Comparison of ENCODE assay signal across 21 cellular contexts in the genomic region with DNA sequence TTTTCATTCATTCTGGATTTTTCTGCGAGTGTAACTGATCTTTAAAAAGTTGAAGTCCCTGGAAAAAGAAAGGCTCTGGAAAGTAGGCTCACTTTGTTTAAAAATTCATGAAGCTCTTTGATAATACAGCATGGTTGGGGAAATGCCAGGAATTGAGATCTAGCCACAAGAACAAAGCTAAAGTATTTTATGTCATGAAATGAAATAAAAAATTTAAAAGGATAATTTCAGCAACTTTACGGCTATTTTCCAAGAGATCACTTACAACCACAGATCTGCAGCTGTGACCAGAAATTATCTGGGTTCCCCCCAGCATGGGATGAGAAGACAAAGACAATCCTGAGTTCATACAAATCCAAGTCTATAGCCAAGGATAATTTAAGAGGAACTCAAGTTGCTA. TPM values are rescaled to one million over a fixed set of nuclear protein-coding genes. Genes with fewer than 3 reads are reported as not detected.
DNase-seq lines count a peak whose midpoint lies in the region; ATAC-seq and TF ChIP-seq lines count a peak whose summit lies in the region.
"Had no signal": no experiment of that assay in that cellular context is flagged by ENCODE, and none has a peak within 500 bp of the region (broad histone marks: within the 10 kb centered on the region; RNA-seq: fewer than 3 reads in every experiment).

No MANE protein-coding gene starts in this region.

- CTCF ChIA-PET in SK-N-SH (lab: Yijun Ruan, JAX) = interaction anchor here (0.6 to 2.7 kb wide), 3 partner anchors 10 to 331 kb away, joined by 3 to 8 read pairs (median 3); no protein-coding TSS in a partner anchor

- H3K27me3 ChIP-seq in SK-N-SH (ENCODE audit: insufficient read depth) (no peaks in the 10 kb centered on the region), adrenal gland (no peaks in the 10 kb centered on the region)
- H3K27me3 ChIP-seq: BLaER1 had no signal

- no peak for TF ChIP-seq EP300 in SK-N-SH (IDR thresholded peaks at IDR 0.05; ENCODE audit: borderline replicate concordance in 1 of 2, low read depth in 1 of 2, low read length in 1 of 2)

- H3K9ac ChIP-seq in SK-N-SH = no peak overlapping the region
- H3K9ac ChIP-seq: BLaER1 had no signal

- DNase-seq in SK-N-SH = no peak
- DNase-seq in astrocyte of the spinal cord (ENCODE audit: low read depth, low spot score) = peak; percentile 79
- DNase-seq in medulla oblongata (ENCODE audit: extremely low spot score) = peak; percentile 11
- peak; percentile 54 for DNase-seq in stromal cell of bone marrow (ENCODE audit: low read depth)
- DNase-seq in NCI-H1417 treated with DMSO at 0.1 percent for 48 hours (lab: John Stamatoyannopoulos, UW) = no peak
- no peak for DNase-seq in adrenal gland
- DNase-seq: 8988T; activated CD8-positive, alpha-beta memory T cell treated with anti-CD3 and anti-CD28 coated beads, Interleukin-2, amount 50 U/mL, for 48 hours; activated effector memory CD4-positive, alpha-beta T cell treated with Interleukin-2 at 50 U/mL for 16 hours; H9; Kasumi-1; NCI-H1105; NCI-H2107; NCI-H526 treated with DMSO at 0.1 percent for 48 hours; occipital lobe; SHP77; stimulated activated CD4-positive, alpha-beta T cell treated with anti-CD3 and anti-CD28 coated beads, Interleukin-15, amount 100 ng/mL, for 24 hours; T-helper 1 cell had no signal

- H4K20me1 ChIP-seq in SK-N-SH (ENCODE audit: insufficient read depth) = no peaks in the 10 kb centered on the region
- H4K20me1 ChIP-seq: BLaER1 had no signal

- 84% methylated on average over 2 of the region's 2 CpGs for WGBS in SK-N-SH (ENCODE audit: low lambda C conversion rate)
- 46 to 61% (median 58%) methylated on average over 2 of the region's 2 CpGs for WGBS in adrenal gland, 4 donors

- H3K27ac ChIP-seq in SK-N-SH (ENCODE audit: low read depth in 2 of 2, low read length in 1 of 2) (peak overlapping the region in 1 of 2 experiments; percentile 16; a peak in 1 of 4 replicates), adrenal gland (no peak overlapping the region)
- H3K27ac ChIP-seq: BLaER1 had no signal

- H3K4me3 ChIP-seq in SK-N-SH (ENCODE audit: low read depth in 2 of 2, low read length in 1 of 2) = no peak overlapping the region
- no peak overlapping the region for H3K4me3 ChIP-seq in astrocyte of the spinal cord (ENCODE audit: low read depth, low read length)
- H3K4me3 ChIP-seq in adrenal gland = no peak overlapping the region
- H3K4me3 ChIP-seq: BLaER1 had no signal

- no peaks in the 10 kb centered on the region for H3K9me2 ChIP-seq in SK-N-SH

- no peaks in the 10 kb centered on the region for H3K79me2 ChIP-seq in SK-N-SH (ENCODE audit: insufficient read depth)

- in situ Hi-C loops in astrocyte of the spinal cord (cut with HindIII; ENCODE audit: low sequenced_read_pairs) = no loop called here

- intact Hi-C loops in adrenal gland (cut with DNase I) = no loop called here

- H2AFZ ChIP-seq in SK-N-SH (ENCODE audit: low read depth) = no peak overlapping the region

- TF ChIP-seq CTCF in SK-N-SH (IDR thresholded peaks at IDR 0.05) (no peak), astrocyte of the spinal cord (IDR thresholded peaks at IDR 0.05; ENCODE audit: low read depth, low read length) (no peak), adrenal gland (IDR thresholded peaks at IDR 0.05) (no peak)

- H3K4me1 ChIP-seq in SK-N-SH (ENCODE audit: control insufficient read depth in 1 of 2, insufficient read depth in 2 of 2, low read depth in 1 of 2, low read length in 1 of 2) (peaks cover 0 to 8% of the 10 kb centered on the region in 2 experiments; a peak in 1 of 4 replicates), adrenal gland (replicated peaks in 1 of 2) (no peaks in the 10 kb centered on the region)

- no peaks in the 10 kb centered on the region for H3K36me3 ChIP-seq in SK-N-SH (replicated peaks in 1 of 2; ENCODE audit: control insufficient read depth in 1 of 2, insufficient read depth in 2 of 2, low read length in 1 of 2)
- H3K36me3 ChIP-seq in adrenal gland (replicated peaks in 1 of 2) = no peaks in the 10 kb centered on the region
- H3K36me3 ChIP-seq: BLaER1 had no signal

- H3K9me3 ChIP-seq in SK-N-SH = no peaks in the 10 kb centered on the region
- H3K9me3 ChIP-seq in adrenal gland (replicated peaks in 1 of 3) = no peaks in the 10 kb centered on the region
- H3K9me3 ChIP-seq: BLaER1 had no signal

- H3F3A ChIP-seq in SK-N-SH (replicated peaks; ENCODE audit: insufficient read depth) = no peaks in the 10 kb centered on the region

- POLR2A ChIA-PET in SK-N-SH (lab: Yijun Ruan, JAX) = no interaction called here

- TF ChIP-seq RAD21 in SK-N-SH (IDR thresholded peaks at IDR 0.05; ENCODE audit: low read length) = no peak

- TF ChIP-seq POLR2A in adrenal gland (IDR thresholded peaks at IDR 0.05) = no peak

- ATAC-seq in SK-N-SH treated with all-trans-retinoic acid at 6 μM for 48 hours (no peak), GM19328 (IDR thresholded peaks at IDR 0.05; ENCODE audit: unreplicated experiment) (no peak)

- no peak overlapping the region for H3K4me2 ChIP-seq in SK-N-SH
- H3K4me2 ChIP-seq: BLaER1 had no signal

TF ChIP-seq in SK-N-SH, 30 proteins besides CTCF, POLR2A, EP300 and RAD21:
- TF ChIP-seq NFIC (IDR thresholded peaks at IDR 0.05; ENCODE audit: borderline replicate concordance) (0 out of 2 replicates have a peak, but pooled peaks have one; percentile 22), JUND (IDR thresholded peaks at IDR 0.05) (no peak), MEF2A (IDR thresholded peaks at IDR 0.05; ENCODE audit: borderline replicate concordance, low read depth) (no peak), SIN3A (IDR thresholded peaks at IDR 0.05; ENCODE audit: borderline replicate concordance, low read depth, low read length) (no peak)
TF ChIP-seq in SK-N-SH: peak in this region for 1.

TF ChIP-seq in SK-N-SH treated with all-trans-retinoic acid at 6 μM for 48 hours, 23 proteins besides CTCF, POLR2A, EP300 and RAD21:
- TF ChIP-seq RARB (CRISPR knock-in tag; IDR thresholded peaks at IDR 0.05) = no peak
- TF ChIP-seq, protein P1, sequence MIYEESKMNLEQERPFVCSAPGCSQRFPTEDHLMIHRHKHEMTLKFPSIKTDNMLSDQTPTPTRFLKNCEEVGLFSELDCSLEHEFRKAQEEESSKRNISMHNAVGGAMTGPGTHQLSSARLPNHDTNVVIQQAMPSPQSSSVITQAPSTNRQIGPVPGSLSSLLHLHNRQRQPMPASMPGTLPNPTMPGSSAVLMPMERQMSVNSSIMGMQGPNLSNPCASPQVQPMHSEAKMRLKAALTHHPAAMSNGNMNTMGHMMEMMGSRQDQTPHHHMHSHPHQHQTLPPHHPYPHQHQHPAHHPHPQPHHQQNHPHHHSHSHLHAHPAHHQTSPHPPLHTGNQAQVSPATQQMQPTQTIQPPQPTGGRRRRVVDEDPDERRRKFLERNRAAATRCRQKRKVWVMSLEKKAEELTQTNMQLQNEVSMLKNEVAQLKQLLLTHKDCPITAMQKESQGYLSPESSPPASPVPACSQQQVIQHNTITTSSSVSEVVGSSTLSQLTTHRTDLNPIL (CRISPR knock-in tag; IDR thresholded peaks at IDR 0.05; ENCODE audit: low read depth) = no peak
- no peak for TF ChIP-seq PATZ1 (CRISPR knock-in tag; IDR thresholded peaks at IDR 0.05; ENCODE audit: borderline replicate concordance)
- TF ChIP-seq, protein P2, sequence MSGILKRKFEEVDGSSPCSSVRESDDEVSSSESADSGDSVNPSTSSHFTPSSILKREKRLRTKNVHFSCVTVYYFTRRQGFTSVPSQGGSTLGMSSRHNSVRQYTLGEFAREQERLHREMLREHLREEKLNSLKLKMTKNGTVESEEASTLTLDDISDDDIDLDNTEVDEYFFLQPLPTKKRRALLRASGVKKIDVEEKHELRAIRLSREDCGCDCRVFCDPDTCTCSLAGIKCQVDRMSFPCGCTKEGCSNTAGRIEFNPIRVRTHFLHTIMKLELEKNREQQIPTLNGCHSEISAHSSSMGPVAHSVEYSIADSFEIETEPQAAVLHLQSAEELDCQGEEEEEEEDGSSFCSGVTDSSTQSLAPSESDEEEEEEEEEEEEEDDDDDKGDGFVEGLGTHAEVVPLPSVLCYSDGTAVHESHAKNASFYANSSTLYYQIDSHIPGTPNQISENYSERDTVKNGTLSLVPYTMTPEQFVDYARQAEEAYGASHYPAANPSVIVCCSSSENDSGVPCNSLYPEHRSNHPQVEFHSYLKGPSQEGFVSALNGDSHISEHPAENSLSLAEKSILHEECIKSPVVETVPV (CRISPR knock-in tag; IDR thresholded peaks at IDR 0.05) = no peak
- TF ChIP-seq ESRRG (CRISPR knock-in tag; IDR thresholded peaks at IDR 0.05) = no peak
- no peak for TF ChIP-seq TOX (CRISPR knock-in tag; IDR thresholded peaks at IDR 0.05; ENCODE audit: borderline replicate concordance)
- no peak for TF ChIP-seq ISL1 (CRISPR knock-in tag; IDR thresholded peaks at IDR 0.05)
- no peak for TF ChIP-seq TCF4 (CRISPR knock-in tag; IDR thresholded peaks at IDR 0.05; ENCODE audit: borderline replicate concordance)

RNA-seq across cellular contexts. Expression of gene RFX8, which starts 25.3 kb away (rescaled TPM):
- polyA plus RNA-seq in SK-N-SH (2012; rRNA removed) = 0.07 and 0.11 TPM in 2 replicates
- polyA plus RNA-seq in SK-N-SH (2012; cell fraction: cytosol; rRNA removed) = 0.06 and 0.10 TPM in 2 replicates
- 0.32 and 1.1 TPM in 2 replicates for polyA plus RNA-seq in SK-N-SH (2012; cell fraction: nucleus; rRNA removed)
- 10 to 100 TPM in 1 of 8 donors, under 1 TPM in 3, not detected in 4; 0.14 to 21.8 (median 0.69) TPM for total RNA-seq in adrenal gland
- polyA plus RNA-seq in adrenal gland = 1 to 10 TPM in 1 of 3 donors, under 1 TPM in 2; 0.31 to 1.1 (median 0.71) TPM

Comparison
In these comparisons a context has a peak if more than half of its experiments do, and no peak if none do; other contexts are left out.
1. DNase-seq: peak in astrocyte of the spinal cord (single experiment), medulla oblongata (single experiment) and stromal cell of bone marrow (single experiment); none in SK-N-SH (single experiment), NCI-H1417 treated with DMSO at 0.1 percent for 48 hours (single experiment) and adrenal gland (0 of 7).